Comparison of ENCODE assay signal across 11 cellular contexts in the genomic region with DNA sequence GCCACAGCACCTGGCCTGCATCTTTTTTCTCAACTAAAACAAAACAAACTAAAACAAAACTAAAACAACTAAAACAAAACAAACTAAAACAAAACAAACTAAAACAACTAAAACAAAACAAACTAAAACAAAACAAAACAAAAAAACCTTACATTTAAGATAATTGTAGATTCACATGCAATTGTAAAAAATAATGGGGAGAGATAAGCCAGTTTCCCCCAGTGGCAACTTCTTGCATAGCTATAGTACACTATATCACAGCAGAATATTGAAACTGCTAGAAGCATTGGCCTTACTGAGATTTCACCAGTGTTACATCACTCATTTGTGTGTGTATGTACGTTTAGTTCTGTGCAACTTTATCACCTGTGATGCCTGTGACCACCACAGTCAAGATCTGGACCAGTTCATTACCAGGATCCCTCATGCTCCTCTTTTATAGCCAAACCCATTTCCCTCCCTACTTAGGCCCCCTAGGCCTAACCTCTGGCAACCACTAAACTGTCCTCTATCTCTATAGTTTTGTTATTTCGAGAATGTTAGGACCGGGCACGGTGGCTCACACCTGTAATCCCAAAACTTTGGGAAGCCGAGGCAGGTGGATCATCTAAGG. TPM values are rescaled to one million over a fixed set of nuclear protein-coding genes. Genes with fewer than 3 reads are reported as not detected.
A peak's percentile ranks its signal among the peaks of the same experiment; 100 is the strongest.
DNase-seq lines count a peak whose midpoint lies in the region; ATAC-seq, FAIRE-seq and TF ChIP-seq lines count a peak whose summit lies in the region.
"Had no signal": no experiment of that assay in that cellular context is flagged by ENCODE, and none has a peak within 500 bp of the region (broad histone marks: within the 10 kb centered on the region; RNA-seq: fewer than 3 reads in every experiment).

No MANE protein-coding gene starts in this region.

- TF ChIP-seq CTCF in Caco-2 (IDR thresholded peaks at IDR 0.05; ENCODE audit: insufficient read depth in 1 of 2, low read depth in 1 of 2, low read length in 1 of 2, severe bottlenecking in 1 of 2, unreplicated experiment in 1 of 2) (peak in 1 of 2 experiments; percentile 34), foreskin keratinocyte (conservative IDR thresholded peaks at IDR 0.05) (peak; percentile 34), GM23338 (conservative IDR thresholded peaks at IDR 0.05; ENCODE audit: low read depth in 2 of 2) (0 out of 4 replicates have a peak, but pooled peaks of 1 of the 2 experiments have one; percentile 8)

- H3K36me3 ChIP-seq in Caco-2 (ENCODE audit: control insufficient read depth, insufficient read depth, low read length) (no peaks in the 10 kb centered on the region; the same call in 1 of the 2 replicates), GM23248 (ENCODE audit: low read depth) (peaks cover 11% of the 10 kb centered on the region), GM23338 (ENCODE audit: insufficient read depth) (peaks cover 4% of the 10 kb centered on the region)

- peaks cover 49% of the 10 kb centered on the region for H3K36me3 Mint-ChIP-seq in Caco-2 (ENCODE audit: insufficient read depth, unreplicated experiment)
- H3K36me3 Mint-ChIP-seq in T-helper 17 cell (ENCODE audit: low read depth) = no peaks in the 10 kb centered on the region
- peaks cover 4% of the 10 kb centered on the region; the same call in 2 of the 3 replicates for H3K36me3 Mint-ChIP-seq in GM23338 (ENCODE audit: low read depth)

- CTCF ChIA-PET in Caco-2 (lab: Charles Lee) = interaction anchor here (0.6 to 1.5 kb wide), 4 partner anchors 9 to 327 kb away, joined by 4 to 8 read pairs (median 4); no protein-coding TSS in a partner anchor

- POLR2A ChIA-PET in Caco-2 (lab: Charles Lee) = interaction anchor here (0.6 to 0.9 kb wide), 3 partner anchors 29 to 193 kb away, joined by 3 to 11 read pairs (median 4); no protein-coding TSS in a partner anchor

- H3K4me2 ChIP-seq in GM23248 (ENCODE audit: unreplicated experiment) (no peak overlapping the region), GM23338 (no peak overlapping the region)

- intact Hi-C loops in Caco-2 (cut with micrococcal nuclease; ENCODE audit: unreplicated experiment) = no loop called here

- no peak overlapping the region for H3K4me3 Mint-ChIP-seq in Caco-2 (ENCODE audit: unreplicated experiment)
- H3K4me3 Mint-ChIP-seq in T-helper 17 cell = no peak overlapping the region
- no peak overlapping the region for H3K4me3 Mint-ChIP-seq in GM23338

- H3K27me3 ChIP-seq in Caco-2 (replicated peaks; ENCODE audit: control insufficient read depth, insufficient read depth, low read length) = no peaks in the 10 kb centered on the region
- H3K27me3 ChIP-seq in GM23248 (replicated peaks; ENCODE audit: insufficient read depth) = no peaks in the 10 kb centered on the region
- no peaks in the 10 kb centered on the region for H3K27me3 ChIP-seq in foreskin keratinocyte
- no peaks in the 10 kb centered on the region for H3K27me3 ChIP-seq in GM23338 (ENCODE audit: insufficient read depth)

- H3F3A ChIP-seq in GM23248 (ENCODE audit: insufficient read depth) (peaks cover 25% of the 10 kb centered on the region), GM23338 (replicated peaks; ENCODE audit: low read depth) (peaks cover 10% of the 10 kb centered on the region)

- H4K20me1 ChIP-seq in GM23248 (ENCODE audit: insufficient read depth) (0 out of 2 replicates have a peak, but pooled peaks cover under 1% of the 10 kb centered on the region), GM23338 (replicated peaks; ENCODE audit: insufficient read depth) (peaks cover 4% of the 10 kb centered on the region; the same call in 1 of the 2 replicates)

- peak; percentile 47 for ATAC-seq in T-helper 17 cell
- ATAC-seq in foreskin keratinocyte = peak; percentile 39
- no peak for ATAC-seq in GM23338
- ATAC-seq in HG03280 (IDR thresholded peaks at IDR 0.05; ENCODE audit: unreplicated experiment) = no peak

- peaks cover 45% of the 10 kb centered on the region for H3K4me1 ChIP-seq in Caco-2
- peaks cover 8% of the 10 kb centered on the region; the same call in 1 of the 2 replicates for H3K4me1 ChIP-seq in GM23248 (ENCODE audit: insufficient read depth)
- H3K4me1 ChIP-seq in foreskin keratinocyte = no peaks in the 10 kb centered on the region
- H3K4me1 ChIP-seq in GM23338 (ENCODE audit: insufficient read depth) = no peaks in the 10 kb centered on the region; the same call in 1 of the 2 replicates

- H3K4me1 Mint-ChIP-seq in Caco-2 (ENCODE audit: low read depth, unreplicated experiment) = peaks cover 52% of the 10 kb centered on the region
- H3K4me1 Mint-ChIP-seq in T-helper 17 cell = peaks cover 11% of the 10 kb centered on the region
- H3K4me1 Mint-ChIP-seq in GM23338 = peaks cover 19% of the 10 kb centered on the region

- no peaks in the 10 kb centered on the region for H3K9me2 ChIP-seq in GM23248 (ENCODE audit: insufficient read depth)
- no peaks in the 10 kb centered on the region for H3K9me2 ChIP-seq in GM23338 (ENCODE audit: insufficient read depth)

- TF ChIP-seq POLR2A in H54 (IDR thresholded peaks at IDR 0.05; ENCODE audit: low read depth, low read length) = no peak

- H2AFZ ChIP-seq in GM23248 (no peak overlapping the region), GM23338 (no peak overlapping the region)

- H3K9me3 ChIP-seq in Caco-2 = no peaks in the 10 kb centered on the region
- no peaks in the 10 kb centered on the region for H3K9me3 ChIP-seq in GM23248 (ENCODE audit: low read depth)
- no peaks in the 10 kb centered on the region for H3K9me3 ChIP-seq in T-helper 17 cell (ENCODE audit: control insufficient read depth, low read length, poor library complexity, severe bottlenecking)

- H3K27ac Mint-ChIP-seq in Caco-2 (ENCODE audit: unreplicated experiment) (peak overlapping the region; percentile 94), T-helper 17 cell (no peak overlapping the region), GM23338 (no peak overlapping the region)

- no peaks in the 10 kb centered on the region for H3K27me3 Mint-ChIP-seq in Caco-2 (ENCODE audit: insufficient read depth, unreplicated experiment)
- H3K27me3 Mint-ChIP-seq in T-helper 17 cell = no peaks in the 10 kb centered on the region
- peaks cover 17% of the 10 kb centered on the region for H3K27me3 Mint-ChIP-seq in GM23338 (ENCODE audit: insufficient read depth, low read depth, poor library complexity)

- in situ Hi-C loops in GM23248 (cut with MboI) = no loop called here

- WGBS in GM23248 (ENCODE audit: low coverage in 1 of 2, low lambda C conversion rate in 2 of 2, missing lambda C conversion rate in 2 of 2), 2 experiments = 84 to 85% methylated on average over 5 of the region's 5 CpGs

- H3K27ac ChIP-seq in GM23248 (no peak overlapping the region), foreskin keratinocyte (no peak overlapping the region), GM23338 (ENCODE audit: low read depth) (no peak overlapping the region)

- H3K9me3 Mint-ChIP-seq in Caco-2 (ENCODE audit: unreplicated experiment) (no peaks in the 10 kb centered on the region), GM23338 (no peaks in the 10 kb centered on the region; the same call in 2 of the 3 replicates)

- DNase-seq in Caco-2 (peak in 1 of 2 experiments; percentile 80), GM23248 (peak; percentile 50), T-helper 17 cell (no peak), foreskin keratinocyte (no peak), H54 (ENCODE audit: insufficient read length, low spot score) (no peak), GM23338 (ENCODE audit: low spot score) (no peak), cerebellar nuclear complex (lab: John Stamatoyannopoulos, UW) (no peak)
- DNase-seq: activated CD4-positive, CD25-positive, alpha-beta regulatory T cell treated with anti-CD3 and anti-CD28 coated beads, Interleukin-2, amount 50 U/mL, for 72 hours had no signal

- H3K4me3 ChIP-seq in Caco-2 (ENCODE audit: low read depth, low read length) (no peak overlapping the region), GM23248 (no peak overlapping the region), GM23338 (no peak overlapping the region)

- H3K79me2 ChIP-seq in GM23248 (ENCODE audit: insufficient read depth) (no peaks in the 10 kb centered on the region; the same call in 1 of the 2 replicates), GM23338 (replicated peaks; ENCODE audit: insufficient read depth) (no peaks in the 10 kb centered on the region)

- FAIRE-seq in H54 (lab: Jason Lieb, UNC) = no peak

- no TSS peak for BruUV-seq in Caco-2 (replicated peaks; lab: Mats Ljungman, UMichigan)

- no peak overlapping the region for H3K9ac ChIP-seq in GM23248

TF ChIP-seq in GM23338, 12 proteins besides CTCF, POLR2A, EP300 and RAD21:
- no peak for TF ChIP-seq ZNF331 (CRISPR knock-in tag; IDR thresholded peaks at IDR 0.05; ENCODE audit: low read depth)
- no peak for TF ChIP-seq JUNB (IDR thresholded peaks at IDR 0.05; ENCODE audit: unreplicated experiment)
- no peak for TF ChIP-seq ZNF114 (CRISPR knock-in tag; IDR thresholded peaks at IDR 0.05)
- TF ChIP-seq STAT1 (IDR thresholded peaks at IDR 0.05; ENCODE audit: unreplicated experiment) = no peak
- TF ChIP-seq NANOG (IDR thresholded peaks at IDR 0.05; ENCODE audit: borderline replicate concordance) = no peak

RNA-seq across cellular contexts. Expression of a gene that starts 9.3 kb away (rescaled TPM):
- total RNA-seq in Caco-2 (2022) = not detected in 2 replicates
- not detected in 2 replicates for total RNA-seq in GM23248 (2014; rRNA removed; shearing (Covaris generic))
- polyA plus RNA-seq in GM23248 (2016; fragmentation: Nextera tagmentation; extraction: Ambion mirVana) = not detected in 2 replicates
- total RNA-seq in T-helper 17 cell = not detected
- not detected in 2 replicates for total RNA-seq in foreskin keratinocyte
- not detected in 2 replicates for polyA plus RNA-seq in foreskin keratinocyte
- not detected in 2 replicates for total RNA-seq in GM23338 (2014; rRNA removed; shearing (Covaris generic))
- not detected in 2 replicates for polyA plus RNA-seq in GM23338 (2016; fragmentation: Nextera tagmentation; extraction: Ambion mirVana)
- total RNA-seq: RPMI7951, subcutaneous adipose tissue had no signal

RNA-seq across cellular contexts. Expression of a gene that starts 28.3 kb away (rescaled TPM):
- 405 and 423 TPM in 2 replicates for total RNA-seq in Caco-2 (2022)
- total RNA-seq in GM23248 (2014; rRNA removed; shearing (Covaris generic)) = 158 and 172 TPM in 2 replicates
- 106 and 116 TPM in 2 replicates for polyA plus RNA-seq in GM23248 (2016; fragmentation: Nextera tagmentation; extraction: Ambion mirVana)
- 100 to 1,000 TPM; 131 to 144 TPM for total RNA-seq in T-helper 17 cell
- 267 and 292 TPM in 2 replicates for total RNA-seq in foreskin keratinocyte
- polyA plus RNA-seq in foreskin keratinocyte = 155 and 182 TPM in 2 replicates
- total RNA-seq in GM23338 (2014; rRNA removed; shearing (Covaris generic)) = 346 and 378 TPM in 2 replicates
- polyA plus RNA-seq in GM23338 (2016; fragmentation: Nextera tagmentation; extraction: Ambion mirVana) = 197 and 210 TPM in 2 replicates

RNA-seq across cellular contexts. Expression of a gene that starts 56.2 kb away (rescaled TPM):
- total RNA-seq in Caco-2 (2022) (5.0 and 6.5 TPM in 2 replicates), T-helper 17 cell (1 to 10 TPM; 7.9 to 8.7 TPM), foreskin keratinocyte (2.7 and 3.0 TPM in 2 replicates)
- 6.3 and 11.0 TPM in 2 replicates for total RNA-seq in GM23248 (2014; rRNA removed; shearing (Covaris generic))
- polyA plus RNA-seq in GM23248 (2016; fragmentation: Nextera tagmentation; extraction: Ambion mirVana) (5.3 and 5.5 TPM in 2 replicates), foreskin keratinocyte (1.5 and 2.3 TPM in 2 replicates), GM23338 (2016; fragmentation: Nextera tagmentation; extraction: Ambion mirVana) (2.5 and 2.9 TPM in 2 replicates)
- total RNA-seq in GM23338 (2014; rRNA removed; shearing (Covaris generic)) = 1.0 and 4.6 TPM in 2 replicates

Comparison
In these comparisons a context has a peak if more than half of its experiments do, and no peak if none do; other contexts are left out.
1. ATAC-seq: peak in T-helper 17 cell (single experiment) and foreskin keratinocyte (single experiment); none in GM23338 (single experiment) and HG03280 (single experiment).